In genomic region chr16:66050991-66051390, GRCh38 we compare ENCODE assay signal across 34 cellular contexts.
"Had no signal": no experiment of that assay in that cellular context is flagged by ENCODE, and none has a peak within 500 bp of the region (broad histone marks: within the 10 kb centered on the region; RNA-seq: fewer than 3 reads in every experiment).

No MANE protein-coding gene starts in this region.

- DNase-seq: activated CD4-positive, alpha-beta T cell treated with anti-CD3 and anti-CD28 coated beads for 1 hour; activated CD4-positive, alpha-beta T cell treated with anti-CD3 and anti-CD28 coated beads for 48 hours; activated CD4-positive, alpha-beta T cell treated with anti-CD3 and anti-CD28 coated beads, Interleukin-2, amount 50 U/mL, for 4 hours; activated CD4-positive, CD25-positive, alpha-beta regulatory T cell; activated CD8-positive, alpha-beta memory T cell treated with anti-CD3 and anti-CD28 coated beads, Interleukin-2, amount 50 U/mL, for 4 hours; activated CD8-positive, alpha-beta T cell treated with anti-CD3 and anti-CD28 coated beads for 36 hours; activated gamma-delta T cell treated with Interleukin-2 at 50 U/mL for 16 hours; activated naive CD4-positive, alpha-beta T cell treated with anti-CD3 and anti-CD28 coated beads for 36 hours; activated T-cell treated with anti-CD3 and anti-CD28 coated beads for 4 hours; activated T-cell treated with anti-CD3 and anti-CD28 coated beads, Interleukin-2, amount 50 U/mL, for 4 hours; adrenal gland; body of pancreas; NCI-H1092 treated with DMSO at 0.1 percent for 48 hours; NCI-H1417; NCI-H146; NCI-H187; NCI-H2029 treated with DMSO at 0.1 percent for 48 hours; NCI-H2107; NCI-H2171; NCI-H510A; NCI-H526; NCI-H748 treated with DMSO at 0.1 percent for 48 hours; NK-92 treated with Interleukin-12 subunit alpha and Interleukin-12 subunit beta, amount 100 ng/mL, for 24 hours; PC-3; Peyer's patch; RPMI8226; SIG-M5; T1000; WERI-Rb-1 had no signal

- H3K4me1 ChIP-seq: adrenal gland, body of pancreas, breast epithelium, Peyer's patch had no signal

- H3K27ac ChIP-seq: adrenal gland, body of pancreas, breast epithelium, Peyer's patch, SK-N-MC, WERI-Rb-1 had no signal

- H3K4me3 ChIP-seq: adrenal gland, body of pancreas, breast epithelium, K562, Peyer's patch, SK-N-MC had no signal

- H3K4me3 Mint-ChIP-seq: activated CD8-positive, alpha-beta T cell treated with anti-CD3 and anti-CD28 coated beads for 36 hours; activated naive CD4-positive, alpha-beta T cell treated with anti-CD3 and anti-CD28 coated beads for 36 hours; activated T-cell treated with anti-CD3 and anti-CD28 coated beads, Interleukin-2, amount 50 U/mL, for 4 hours; activated T-helper 1 cell treated with anti-CD3 and anti-CD28 coated beads, Interleukin-12 subunit alpha, Interleukin-12 subunit beta, Interleukin-2, Interleukin-4 antibody, amounts not matched to agents 30 ng/mL and 10 ng/mL and 1 ng/mL, durations not matched to agents 14 hours and 24 hours and 36 hours had no signal

- H3K27ac Mint-ChIP-seq: activated CD8-positive, alpha-beta T cell treated with anti-CD3 and anti-CD28 coated beads for 36 hours; activated naive CD4-positive, alpha-beta T cell treated with anti-CD3 and anti-CD28 coated beads for 36 hours; activated naive CD4-positive, alpha-beta T cell treated with anti-CD3 and anti-CD28 coated beads, Interleukin-2, amount 50 U/mL, for 72 hours; activated T-helper 1 cell treated with anti-CD3 and anti-CD28 coated beads, Interleukin-12 subunit alpha, Interleukin-12 subunit beta, Interleukin-2, Interleukin-4 antibody, amounts not matched to agents 30 ng/mL and 10 ng/mL and 1 ng/mL, durations not matched to agents 14 hours and 24 hours and 36 hours had no signal

- H3K36me3 ChIP-seq: adrenal gland, breast epithelium, Peyer's patch, WERI-Rb-1 had no signal

- H3K27me3 ChIP-seq: adrenal gland, body of pancreas, breast epithelium, Peyer's patch had no signal

- H3K9me3 ChIP-seq: adrenal gland, body of pancreas, breast epithelium, Peyer's patch had no signal

- H3K9me3 Mint-ChIP-seq: activated CD8-positive, alpha-beta T cell treated with anti-CD3 and anti-CD28 coated beads for 36 hours; activated naive CD4-positive, alpha-beta T cell treated with anti-CD3 and anti-CD28 coated beads for 36 hours; activated naive CD4-positive, alpha-beta T cell treated with anti-CD3 and anti-CD28 coated beads, Interleukin-2, amount 50 U/mL, for 72 hours; activated T-cell treated with anti-CD3 and anti-CD28 coated beads, Interleukin-2, amount 50 U/mL, for 4 hours; activated T-helper 1 cell treated with anti-CD3 and anti-CD28 coated beads, Interleukin-12 subunit alpha, Interleukin-12 subunit beta, Interleukin-2, Interleukin-4 antibody, amounts not matched to agents 30 ng/mL and 10 ng/mL and 1 ng/mL, durations not matched to agents 14 hours and 24 hours and 36 hours had no signal

- ATAC-seq: activated CD8-positive, alpha-beta T cell treated with anti-CD3 and anti-CD28 coated beads for 36 hours; activated naive CD4-positive, alpha-beta T cell treated with anti-CD3 and anti-CD28 coated beads, Interleukin-2, amount 50 U/mL, for 72 hours; activated T-cell treated with anti-CD3 and anti-CD28 coated beads, Interleukin-2, amount 50 U/mL, for 4 hours; body of pancreas; K562; PC-3 had no signal

- H3K36me3 Mint-ChIP-seq: activated naive CD4-positive, alpha-beta T cell treated with anti-CD3 and anti-CD28 coated beads, Interleukin-2, amount 50 U/mL, for 72 hours had no signal
